ENCODE assay signal across 20 cellular contexts in the genomic region with DNA sequence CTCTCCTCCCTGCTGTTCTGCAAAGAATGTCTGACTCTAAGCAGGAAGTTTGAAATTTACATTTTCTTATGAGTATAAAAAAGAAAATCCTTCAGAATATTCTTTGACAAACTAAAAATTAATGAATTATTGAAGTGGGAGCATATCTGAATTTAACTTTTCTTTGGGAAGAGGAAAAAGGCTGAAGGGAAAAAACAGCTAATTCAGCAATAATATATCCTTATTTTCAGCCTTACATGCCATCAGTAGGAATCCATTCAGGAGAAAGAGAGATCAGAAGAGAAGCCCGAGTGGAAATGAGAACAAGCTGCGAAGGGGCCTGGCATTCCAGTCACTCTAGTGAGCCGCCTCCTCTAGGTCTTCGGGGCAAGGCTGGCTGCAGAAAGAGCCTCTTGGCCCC. TPM values are rescaled to one million over a fixed set of nuclear protein-coding genes. Genes with fewer than 3 reads are reported as not detected.
DNase-seq lines count a peak whose midpoint lies in the region; ATAC-seq and TF ChIP-seq lines count a peak whose summit lies in the region.
"Had no signal": no experiment of that assay in that cellular context is flagged by ENCODE, and none has a peak within 500 bp of the region (broad histone marks: within the 10 kb centered on the region; RNA-seq: fewer than 3 reads in every experiment).

No MANE protein-coding gene starts in this region.

- no peak overlapping the region for H2BK20ac ChIP-seq in IMR-90 (ENCODE audit: low read depth, low read length)

- H2AK9ac ChIP-seq in IMR-90 (replicated peaks; ENCODE audit: low read depth, low read length, poor library complexity), result no peak overlapping the region

- TF ChIP-seq CTCF in IMR-90 (conservative IDR thresholded peaks at IDR 0.05; ENCODE audit: low read depth, low read length), result no peak
- no peak for TF ChIP-seq CTCF in vagina (IDR thresholded peaks at IDR 0.05)

- H4K8ac ChIP-seq in IMR-90 (ENCODE audit: low read depth in 2 of 2, low read length in 2 of 2), result no peak overlapping the region

- no peak overlapping the region for H2AFZ ChIP-seq in IMR-90 (replicated peaks; ENCODE audit: low read length, poor library complexity)
- H2AFZ ChIP-seq: GM23338 had no signal

- H4K5ac ChIP-seq in IMR-90 (ENCODE audit: low read depth, low read length), result no peak overlapping the region

- intact Hi-C loops in IMR-90 (cut with micrococcal nuclease), result no loop called here
- intact Hi-C loops in vagina (cut with DNase I), result no loop called here

- no peak overlapping the region for H4K91ac ChIP-seq in IMR-90 (ENCODE audit: insufficient read depth, low read depth, low read length)

- H3K27ac ChIP-seq in IMR-90 (ENCODE audit: insufficient read depth, low read length), result no peak overlapping the region
- peak overlapping the region; percentile 21 to 55 for H3K27ac ChIP-seq in esophagus (ENCODE audit: low read depth in 2 of 2, low read length in 1 of 2)
- peak overlapping the region; percentile 10 for H3K27ac ChIP-seq in rectal smooth muscle tissue (ENCODE audit: low read depth, low read length)
- H3K27ac ChIP-seq in vagina, result peak overlapping the region; percentile 70
- H3K27ac ChIP-seq: BLaER1 had no signal

- no peak overlapping the region for H3K56ac ChIP-seq in IMR-90 (ENCODE audit: extremely low read depth, insufficient read depth, low read length)

- BruUV-seq in IMR-90 (replicated peaks; lab: Mats Ljungman, UMichigan), result no TSS peak

- H3K18ac ChIP-seq in IMR-90 (ENCODE audit: low read depth, low read length), result no peak overlapping the region

- DNase-seq in IMR-90, result no peak
- no peak for DNase-seq in vagina (ENCODE audit: extremely low spot score in 2 of 2)
- no peak for DNase-seq in AG08395 (ENCODE audit: low spot score)
- DNase-seq in NCI-H128 (lab: John Stamatoyannopoulos, UW; ENCODE audit: unreplicated experiment), result no peak
- DNase-seq: CD4-positive, alpha-beta T cell; COR-L47; DMS79 treated with DMSO at 0.1 percent for 48 hours; Kasumi-1; NCI-H1417; NCI-H1694 treated with DMSO at 0.1 percent for 48 hours; NCI-H2081 treated with DMSO at 0.1 percent for 48 hours; NCI-H446; NCI-H526 had no signal

- H2BK120ac ChIP-seq in IMR-90 (ENCODE audit: low read depth, low read length), result no peak overlapping the region

- H3K9me3 ChIP-seq in IMR-90 (ENCODE audit: control insufficient read depth, insufficient read depth, low read length) (no peaks in the 10 kb centered on the region), esophagus (ENCODE audit: control insufficient read depth in 2 of 2, insufficient read depth in 1 of 2, low read depth in 1 of 2, low read length in 1 of 2) (no peaks in the 10 kb centered on the region), vagina (no peaks in the 10 kb centered on the region)
- H3K9me3 ChIP-seq: BLaER1, HAP-1 had no signal

- no peak overlapping the region for H2BK15ac ChIP-seq in IMR-90 (ENCODE audit: low read depth, low read length)

- no peak overlapping the region for H3K4ac ChIP-seq in IMR-90 (ENCODE audit: low read depth, low read length)

- peaks cover 0 to 10% of the 10 kb centered on the region in 2 experiments; a peak in 1 of 4 replicates for H3K79me1 ChIP-seq in IMR-90 (ENCODE audit: low read depth in 1 of 2, low read length in 2 of 2)

- no peaks in the 10 kb centered on the region for H4K20me1 ChIP-seq in IMR-90 (ENCODE audit: insufficient read depth, low read length)

- H2BK5ac ChIP-seq in IMR-90 (ENCODE audit: low read depth, low read length, poor library complexity, severe bottlenecking), result no peak overlapping the region

- H3K4me3 ChIP-seq in IMR-90 (ENCODE audit: insufficient read depth, low read depth, low read length) (no peak overlapping the region), esophagus (ENCODE audit: low read depth in 1 of 2, low read length in 2 of 2) (no peak overlapping the region), rectal smooth muscle tissue (ENCODE audit: low read length) (no peak overlapping the region), vagina (no peak overlapping the region)
- H3K4me3 ChIP-seq: BLaER1, GM23338, HAP-1 had no signal

- CTCF ChIA-PET in IMR-90 (lab: Yijun Ruan, JAX), result no interaction called here

- H3K4me2 ChIP-seq in IMR-90 (ENCODE audit: low read depth, low read length), result no peak overlapping the region
- H3K4me2 ChIP-seq: BLaER1, GM23338 had no signal

- in situ Hi-C loops in IMR-90 (cut with MboI; ENCODE audit: low sequenced_read_pairs), result no loop called here

- 90% methylated on average over 4 of the region's 4 CpGs; no CpG with 5 or more reads in 1 of the 2 experiments for WGBS in IMR-90 (ENCODE audit: extremely low coverage in 2 of 2, insufficient read length in 1 of 2), 2 experiments
- 77 to 90% methylated on average over 4 of the region's 4 CpGs for WGBS in esophagus, 2 donors

- TF ChIP-seq POLR2A in IMR-90 (IDR thresholded peaks at IDR 0.05; ENCODE audit: low read depth, low read length), result no peak
- no peak for TF ChIP-seq POLR2A in vagina (IDR thresholded peaks at IDR 0.05)

- TF ChIP-seq RAD21 in IMR-90 (IDR thresholded peaks at IDR 0.05; ENCODE audit: low read length), result no peak

- H2AK5ac ChIP-seq in IMR-90 (ENCODE audit: low read depth, low read length), result no peak overlapping the region

- H3K23ac ChIP-seq in IMR-90 (ENCODE audit: low read depth, low read length), result no peak overlapping the region

- POLR2A ChIA-PET in IMR-90 (lab: Charles Lee; ENCODE audit: unreplicated experiment), result no interaction called here

- H3K9me1 ChIP-seq in IMR-90 (ENCODE audit: insufficient read depth, low read length), result peaks cover 22% of the 10 kb centered on the region

- peaks cover 17% of the 10 kb centered on the region for H3K36me3 ChIP-seq in IMR-90 (ENCODE audit: control insufficient read depth, insufficient read depth, low read length)
- peaks cover 0 to 12% of the 10 kb centered on the region in 2 donors for H3K36me3 ChIP-seq in esophagus (ENCODE audit: control insufficient read depth in 2 of 2, insufficient read depth in 2 of 2, low read length in 1 of 2)
- H3K36me3 ChIP-seq in rectal smooth muscle tissue (ENCODE audit: control insufficient read depth, insufficient read depth, low read length), result peaks cover 9% of the 10 kb centered on the region
- H3K36me3 ChIP-seq in vagina, result peaks cover 0 to 13% of the 10 kb centered on the region in 2 donors

- no peak overlapping the region for H3K9ac ChIP-seq in IMR-90 (ENCODE audit: low read depth, low read length)
- no peak overlapping the region for H3K9ac ChIP-seq in rectal smooth muscle tissue (ENCODE audit: low read length)
- H3K9ac ChIP-seq: BLaER1 had no signal

- dilution Hi-C loops in IMR-90 (cut with HindIII; ENCODE audit: low sequenced_read_pairs, unreplicated experiment), result no loop called here

- H3K4me1 ChIP-seq in IMR-90 (ENCODE audit: control insufficient read depth, insufficient read depth, low read length) (peaks cover 7% of the 10 kb centered on the region), esophagus (ENCODE audit: control insufficient read depth in 2 of 2, insufficient read depth in 2 of 2, low read length in 1 of 2) (peaks cover 0 to 12% of the 10 kb centered on the region in 2 donors), rectal smooth muscle tissue (ENCODE audit: control insufficient read depth, insufficient read depth, low read length) (peaks cover 4% of the 10 kb centered on the region), vagina (peaks cover 28% of the 10 kb centered on the region)
- H3K4me1 ChIP-seq: HAP-1 had no signal

- no peak overlapping the region for H3K14ac ChIP-seq in IMR-90 (replicated peaks; ENCODE audit: low read depth, low read length)

- ATAC-seq in IMR-90 (ENCODE audit: low read depth) (no peak), HG03469 (IDR thresholded peaks at IDR 0.05; ENCODE audit: unreplicated experiment) (no peak)
- ATAC-seq: GM23338, Right ventricle myocardium inferior had no signal

- no peaks in the 10 kb centered on the region for H3K27me3 ChIP-seq in IMR-90 (ENCODE audit: control insufficient read depth, insufficient read depth, low read length)
- no peaks in the 10 kb centered on the region for H3K27me3 ChIP-seq in esophagus (ENCODE audit: control insufficient read depth in 1 of 2, insufficient read depth in 2 of 2, low read length in 2 of 2)
- H3K27me3 ChIP-seq in rectal smooth muscle tissue (ENCODE audit: control insufficient read depth, insufficient read depth, low read length), result no peaks in the 10 kb centered on the region
- H3K27me3 ChIP-seq in vagina, result no peaks in the 10 kb centered on the region

TF ChIP-seq in IMR-90, 13 proteins besides CTCF, POLR2A, EP300 and RAD21:
- TF ChIP-seq FOS (IDR thresholded peaks at IDR 0.05; ENCODE audit: low read depth, low read length) (no peak), MAFK (IDR thresholded peaks at IDR 0.05; ENCODE audit: low read depth, low read length) (peak; percentile 65), MAZ (IDR thresholded peaks at IDR 0.05; ENCODE audit: borderline replicate concordance, low read depth, low read length) (no peak), MXI1 (IDR thresholded peaks at IDR 0.05; ENCODE audit: borderline replicate concordance, low read depth, low read length) (no peak)

RNA-seq across cellular contexts. Expression of gene BCAR1, which starts 41.7 kb away (rescaled TPM):
- total RNA-seq in IMR-90 (2012; rRNA removed) (17.8 and 18.1 TPM in 2 replicates), vagina (39.5 TPM)
- polyA plus RNA-seq in IMR-90 (2012; rRNA removed) (99.4 and 127 TPM in 2 replicates), esophagus (10 to 100 TPM; 20.2 to 25.7 TPM)
- polyA plus RNA-seq in IMR-90 (2012; cell fraction: cytosol; rRNA removed), result 84.8 and 140 TPM in 2 replicates
- polyA plus RNA-seq in IMR-90 (2012; cell fraction: nucleus; rRNA removed; ENCODE audit: low replicate concordance), result 214 and 473 TPM in 2 replicates
